16 cellular contexts compared by ENCODE assay signal in genomic region chr12:26846419-26846818, GRCh38. TPM values are rescaled to one million over a fixed set of nuclear protein-coding genes. Genes with fewer than 3 reads are reported as not detected.
DNase-seq lines count a peak whose midpoint lies in the region; ATAC-seq and TF ChIP-seq lines count a peak whose summit lies in the region.
"Had no signal": no experiment of that assay in that cellular context is flagged by ENCODE, and none has a peak within 500 bp of the region (broad histone marks: within the 10 kb centered on the region; RNA-seq: fewer than 3 reads in every experiment).

No MANE protein-coding gene starts in this region.

- no TSS peak for BruUV-seq in mammary epithelial cell (replicated peaks; lab: Mats Ljungman, UMichigan)

- TF ChIP-seq CTCF in parathyroid adenoma (IDR thresholded peaks at IDR 0.05) (no peak), mammary epithelial cell (conservative IDR thresholded peaks at IDR 0.05 in 1 of 2, IDR thresholded peaks at IDR 0.05 in 1 of 2; ENCODE audit: extremely low read depth in 1 of 2, insufficient read depth in 1 of 2, low read depth in 1 of 2, low read length in 2 of 2) (no peak), suprapubic skin (IDR thresholded peaks at IDR 0.05) (no peak)

- H3K4me1 ChIP-seq in parathyroid adenoma (peaks cover 14% of the 10 kb centered on the region), mammary epithelial cell (ENCODE audit: insufficient read depth, low read length) (no peaks in the 10 kb centered on the region), suprapubic skin (peaks cover 13% of the 10 kb centered on the region)
- H3K4me1 ChIP-seq: colonic mucosa had no signal

- H3K4me1 Mint-ChIP-seq in activated CD4-positive, alpha-beta T cell treated with anti-CD3 and anti-CD28 coated beads for 36 hours: peaks cover 9% of the 10 kb centered on the region
- H3K4me1 Mint-ChIP-seq: CD4-positive, alpha-beta memory T cell had no signal

- CTCF ChIA-PET in activated CD4-positive, alpha-beta T cell treated with anti-CD3 and anti-CD28 coated beads for 36 hours (lab: Charles Lee): interaction anchor here (0.7 to 1.8 kb wide), 4 partner anchors 13 to 42 kb away, joined by 4 to 14 read pairs (median 8); partner anchors contain the start of gene ITPR2
- CTCF ChIA-PET in mammary epithelial cell (lab: Charles Lee; ENCODE audit: low non-redundant PET): interaction anchor here (0.6 kb wide), 1 partner anchor 12 kb away, joined by 4 read pairs; no protein-coding TSS in a partner anchor

- H3K4me2 ChIP-seq in parathyroid adenoma (ENCODE audit: low read length) (peak overlapping the region; percentile 61), mammary epithelial cell (ENCODE audit: insufficient read depth, low read depth, low read length) (no peak overlapping the region)

- H3K9ac ChIP-seq in parathyroid adenoma (no peak overlapping the region), mammary epithelial cell (ENCODE audit: insufficient read depth, low read length) (no peak overlapping the region)

- TF ChIP-seq EP300 in suprapubic skin (IDR thresholded peaks at IDR 0.05): no peak

- H2AFZ ChIP-seq in parathyroid adenoma (peak overlapping the region; percentile 6), mammary epithelial cell (ENCODE audit: low read depth, low read length) (no peak overlapping the region)

- TF ChIP-seq POLR2A in suprapubic skin (IDR thresholded peaks at IDR 0.05): no peak

- WGBS in mammary epithelial cell (ENCODE audit: low coverage, missing lambda C conversion rate): 76% methylated on average over 5 of the region's 5 CpGs
- WGBS in suprapubic skin: 61% methylated on average over 5 of the region's 5 CpGs

- no peaks in the 10 kb centered on the region for H3K27me3 ChIP-seq in parathyroid adenoma (ENCODE audit: control insufficient read depth, insufficient read depth, low read length)
- H3K27me3 ChIP-seq in mammary epithelial cell (ENCODE audit: insufficient read depth, low read length): no peaks in the 10 kb centered on the region
- no peaks in the 10 kb centered on the region for H3K27me3 ChIP-seq in suprapubic skin
- H3K27me3 ChIP-seq: colonic mucosa had no signal

- intact Hi-C loops in activated CD4-positive, alpha-beta T cell treated with anti-CD3 and anti-CD28 coated beads for 36 hours (cut with DNase I, micrococcal nuclease): no loop called here
- intact Hi-C loops in mammary epithelial cell (cut with micrococcal nuclease): no loop called here

- H3K79me2 ChIP-seq in parathyroid adenoma: no peaks in the 10 kb centered on the region
- H3K79me2 ChIP-seq in mammary epithelial cell (ENCODE audit: insufficient read depth, low read length): no peaks in the 10 kb centered on the region

- no peak for DNase-seq in activated CD4-positive, alpha-beta T cell treated with anti-CD3 and anti-CD28 coated beads for 36 hours
- no peak for DNase-seq in activated CD4-positive, alpha-beta T cell treated with anti-CD3 and anti-CD28 coated beads, Interleukin-2, amount 50 U/mL, for 1 hour
- DNase-seq in OCI-M1 (lab: John Stamatoyannopoulos, UW): peak; percentile 87
- no peak for DNase-seq in mammary epithelial cell
- DNase-seq in HK-2 (ENCODE audit: unreplicated experiment): no peak
- no peak for DNase-seq in suprapubic skin (ENCODE audit: low spot score in 2 of 2)
- DNase-seq: activated CD4-positive, alpha-beta T cell treated with anti-CD3 and anti-CD28 coated beads, Interleukin-2, amount 10 ng/mL, durations not matched to agents 7 days and 5 days; aorta; CD4-positive, alpha-beta memory T cell; colonic mucosa; NCI-H1092; stimulated activated CD4-positive, alpha-beta T cell treated with anti-CD3 and anti-CD28 coated beads, Interleukin-12 subunit alpha, Interleukin-12 subunit beta, amount 100 ng/mL, for 4 hours; T1000 had no signal

- H3K36me3 Mint-ChIP-seq in activated CD4-positive, alpha-beta T cell treated with anti-CD3 and anti-CD28 coated beads for 36 hours (ENCODE audit: low read depth): no peaks in the 10 kb centered on the region
- H3K36me3 Mint-ChIP-seq: CD4-positive, alpha-beta memory T cell had no signal

- peaks cover 5% of the 10 kb centered on the region for H3K27me3 Mint-ChIP-seq in activated CD4-positive, alpha-beta T cell treated with anti-CD3 and anti-CD28 coated beads for 36 hours

- peak overlapping the region; percentile 42 for H3K27ac Mint-ChIP-seq in activated CD4-positive, alpha-beta T cell treated with anti-CD3 and anti-CD28 coated beads for 36 hours
- H3K27ac Mint-ChIP-seq: activated CD4-positive, alpha-beta T cell treated with anti-CD3 and anti-CD28 coated beads, Interleukin-2, amount 10 ng/mL, durations not matched to agents 7 days and 5 days; activated T-helper 2 cell treated with anti-CD3 and anti-CD28 coated beads, Interferon-gamma antibody, Interleukin-2, Interleukin-4, amounts not matched to agents 10 μg/mL and 5 μg/mL and 100 μg/mL, durations not matched to agents 14 hours and 24 hours and 36 hours; CD4-positive, alpha-beta memory T cell had no signal

- H4K20me1 ChIP-seq in mammary epithelial cell (ENCODE audit: insufficient read depth, low read length): no peaks in the 10 kb centered on the region

- H3K36me3 ChIP-seq in parathyroid adenoma (ENCODE audit: control insufficient read depth, insufficient read depth, low read length) (no peaks in the 10 kb centered on the region), mammary epithelial cell (ENCODE audit: insufficient read depth, low read length) (no peaks in the 10 kb centered on the region), suprapubic skin (no peaks in the 10 kb centered on the region)
- H3K36me3 ChIP-seq: colonic mucosa had no signal

- peak overlapping the region; percentile 92 for H3K27ac ChIP-seq in parathyroid adenoma
- no peak overlapping the region for H3K27ac ChIP-seq in mammary epithelial cell (ENCODE audit: insufficient read depth, low read depth, low read length)
- no peak overlapping the region for H3K27ac ChIP-seq in suprapubic skin
- H3K27ac ChIP-seq: colonic mucosa had no signal

- H3K9me3 ChIP-seq in parathyroid adenoma (ENCODE audit: control insufficient read depth, low read length) (no peaks in the 10 kb centered on the region), mammary epithelial cell (replicated peaks; ENCODE audit: insufficient read depth, low read length) (no peaks in the 10 kb centered on the region), suprapubic skin (no peaks in the 10 kb centered on the region)
- H3K9me3 ChIP-seq: colonic mucosa had no signal

- H3K4me3 ChIP-seq in parathyroid adenoma (ENCODE audit: low read depth, low read length) (peak overlapping the region; percentile 35), mammary epithelial cell (replicated peaks in 1 of 3; ENCODE audit: insufficient read depth in 1 of 3, low read depth in 2 of 3, low read length in 3 of 3) (no peak overlapping the region), suprapubic skin (no peak overlapping the region)
- H3K4me3 ChIP-seq: colonic mucosa had no signal

- no peaks in the 10 kb centered on the region for H3K9me3 Mint-ChIP-seq in activated CD4-positive, alpha-beta T cell treated with anti-CD3 and anti-CD28 coated beads for 36 hours (ENCODE audit: low read depth)
- H3K9me3 Mint-ChIP-seq: activated CD4-positive, alpha-beta T cell treated with anti-CD3 and anti-CD28 coated beads, Interleukin-2, amount 10 ng/mL, durations not matched to agents 7 days and 5 days; activated T-helper 2 cell treated with anti-CD3 and anti-CD28 coated beads, Interferon-gamma antibody, Interleukin-2, Interleukin-4, amounts not matched to agents 10 μg/mL and 5 μg/mL and 100 μg/mL, durations not matched to agents 14 hours and 24 hours and 36 hours; CD4-positive, alpha-beta memory T cell had no signal

- in situ Hi-C loops in mammary epithelial cell (cut with MboI; ENCODE audit: low sequenced_read_pairs in 2 of 2): no loop called here

- H3K4me3 Mint-ChIP-seq in activated CD4-positive, alpha-beta T cell treated with anti-CD3 and anti-CD28 coated beads for 36 hours: peak overlapping the region; percentile 17
- H3K4me3 Mint-ChIP-seq: activated CD4-positive, alpha-beta T cell treated with anti-CD3 and anti-CD28 coated beads, Interleukin-2, amount 10 ng/mL, durations not matched to agents 7 days and 5 days; CD4-positive, alpha-beta memory T cell had no signal

- dilution Hi-C loops in mammary epithelial cell (cut with HindIII; ENCODE audit: low sequenced_read_pairs): no loop called here

- POLR2A ChIA-PET in activated CD4-positive, alpha-beta T cell treated with anti-CD3 and anti-CD28 coated beads for 36 hours (lab: Charles Lee): no interaction called here

- ATAC-seq in activated CD4-positive, alpha-beta T cell treated with anti-CD3 and anti-CD28 coated beads for 36 hours: no peak
- ATAC-seq in GM19397 (IDR thresholded peaks at IDR 0.05; ENCODE audit: unreplicated experiment): peak; percentile 57

RNA-seq across cellular contexts. Expression of gene ITPR2, which starts 13.4 kb away (rescaled TPM):
- total RNA-seq in activated CD4-positive, alpha-beta T cell treated with anti-CD3 and anti-CD28 coated beads for 36 hours: 10 to 100 TPM; 27.3 to 28.6 TPM
- 10 to 100 TPM; 20.5 to 25.6 TPM for total RNA-seq in mammary epithelial cell
- polyA plus RNA-seq in mammary epithelial cell: 4.2 TPM
- polyA minus RNA-seq in mammary epithelial cell: 98.6 TPM
- 100 to 1,000 TPM in 1 of 4 donors, 10 to 100 TPM in 3; 59.6 to 159 (median 72.1) TPM for total RNA-seq in suprapubic skin
